20 cellular contexts compared by ENCODE assay signal in the genomic region with DNA sequence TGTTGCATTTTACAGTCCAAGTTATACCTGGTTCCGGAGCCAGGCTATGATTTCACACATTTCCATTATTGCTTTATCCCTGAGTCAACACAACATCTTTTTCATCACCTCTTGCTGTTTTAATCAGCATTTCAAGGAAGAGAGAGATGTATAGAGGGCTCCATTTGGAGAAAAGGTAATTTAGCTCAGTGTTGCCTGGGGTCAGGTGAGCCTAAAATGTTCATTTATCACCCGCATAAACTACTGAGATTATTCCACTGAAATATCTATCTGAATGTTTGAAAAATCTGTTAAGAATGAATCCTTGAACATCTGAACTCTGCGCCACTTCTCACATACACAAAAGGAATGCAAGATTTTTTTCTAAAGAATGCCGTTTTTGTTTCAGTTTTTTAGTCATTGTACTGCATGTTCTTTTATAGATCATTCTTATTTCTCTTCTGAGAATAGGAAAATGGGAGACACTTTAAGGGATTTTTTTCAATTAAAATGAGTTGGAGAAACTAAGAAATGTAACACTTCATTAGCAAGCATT. TPM values are rescaled to one million over a fixed set of nuclear protein-coding genes. Genes with fewer than 3 reads are reported as not detected.
DNase-seq lines count a peak whose midpoint lies in the region; ATAC-seq and TF ChIP-seq lines count a peak whose summit lies in the region.
"Had no signal": no experiment of that assay in that cellular context is flagged by ENCODE, and none has a peak within 500 bp of the region (broad histone marks: within the 10 kb centered on the region; RNA-seq: fewer than 3 reads in every experiment).

No MANE protein-coding gene starts in this region.

- H3K27ac Mint-ChIP-seq in HFFc6: peak overlapping the region; percentile 39
- peak overlapping the region; percentile 27 for H3K27ac Mint-ChIP-seq in osteocyte (ENCODE audit: unreplicated experiment)
- H3K27ac Mint-ChIP-seq: IgD-negative memory B cell had no signal

- H3K4me3 ChIP-seq in choroid plexus epithelial cell (ENCODE audit: low read depth, low read length): no peak overlapping the region

- ATAC-seq in HG02763 (IDR thresholded peaks at IDR 0.05; ENCODE audit: unreplicated experiment) (no peak), HG03469 (IDR thresholded peaks at IDR 0.05; ENCODE audit: unreplicated experiment) (no peak)

- peak overlapping the region; percentile 41 for H3K4me3 Mint-ChIP-seq in HFFc6
- no peak overlapping the region for H3K4me3 Mint-ChIP-seq in osteocyte (ENCODE audit: unreplicated experiment)
- H3K4me3 Mint-ChIP-seq: IgD-negative memory B cell had no signal

- H3K36me3 Mint-ChIP-seq in HFFc6 (ENCODE audit: low read depth): no peaks in the 10 kb centered on the region
- H3K36me3 Mint-ChIP-seq in osteocyte (ENCODE audit: unreplicated experiment): no peaks in the 10 kb centered on the region
- H3K36me3 Mint-ChIP-seq: IgD-negative memory B cell had no signal

- H3K9me3 Mint-ChIP-seq in HFFc6 (no peaks in the 10 kb centered on the region), osteocyte (ENCODE audit: unreplicated experiment) (no peaks in the 10 kb centered on the region)

- TF ChIP-seq CTCF in HFFc6 (IDR thresholded peaks at IDR 0.05) (no peak), choroid plexus epithelial cell (conservative IDR thresholded peaks at IDR 0.05; ENCODE audit: low read depth, low read length) (no peak), osteocyte (IDR thresholded peaks at IDR 0.05) (no peak)

- H3K4me1 Mint-ChIP-seq in HFFc6 (ENCODE audit: low read depth): peaks cover 86% of the 10 kb centered on the region
- H3K4me1 Mint-ChIP-seq in osteocyte (ENCODE audit: unreplicated experiment): peaks cover 62% of the 10 kb centered on the region
- H3K4me1 Mint-ChIP-seq: IgD-negative memory B cell had no signal

- DNase-seq in AG20443 (ENCODE audit: low spot score) (peak; percentile 21), HFFc6 (peak; percentile 15), choroid plexus epithelial cell (ENCODE audit: low read depth) (peak; percentile 65), osteocyte (ENCODE audit: extremely low spot score, unreplicated experiment) (no peak), HPDE6-E6E7 (ENCODE audit: extremely low spot score) (no peak), NCI-H82 treated with DMSO at 0.1 percent for 48 hours (lab: John Stamatoyannopoulos, UW; ENCODE audit: unreplicated experiment) (no peak)
- DNase-seq: Kasumi-1, MM.1S, NCI-H1092 treated with DMSO at 0.1 percent for 48 hours, NCI-H187 treated with DMSO at 0.1 percent for 48 hours, NCI-H345, NCI-H526, SIG-M5 had no signal

- H3K27me3 Mint-ChIP-seq in HFFc6 (ENCODE audit: insufficient read depth): no peaks in the 10 kb centered on the region
- H3K27me3 Mint-ChIP-seq in osteocyte (ENCODE audit: unreplicated experiment): no peaks in the 10 kb centered on the region
- H3K27me3 Mint-ChIP-seq: IgD-negative memory B cell had no signal

RNA-seq across cellular contexts. Expression of gene AGTR1, which starts 51.5 kb away (rescaled TPM):
- total RNA-seq in HFFc6 (2021; fragmentation: NEBNext Ultra II Directional; extraction: Animal tissue kit (Norgen Biotek cat#: 25700)): under 1 TPM in 3 of 6 experiments, not detected in 3; 0.10 to 0.14 (median 0.12) TPM
- total RNA-seq in osteocyte: 2.0 and 2.1 TPM in 2 replicates
- total RNA-seq: A172, HT-29, OCI-LY7, RPMI7951 had no signal

Comparison
In these comparisons a context has a peak if more than half of its experiments do, and no peak if none do; other contexts are left out.
1. DNase-seq: peak in AG20443 (single experiment), HFFc6 (single experiment) and choroid plexus epithelial cell (single experiment); none in osteocyte (single experiment), HPDE6-E6E7 (single experiment) and NCI-H82 treated with DMSO at 0.1 percent for 48 hours (single experiment).